In genomic region chr9:6104406-6104805, GRCh38 we compare ENCODE assay signal across 3 cellular contexts.
TF ChIP-seq lines count a peak whose summit lies in the region.

No MANE protein-coding gene starts in this region.

TF ChIP-seq in A549, 52 proteins besides CTCF, POLR2A, EP300 and RAD21:
- TF ChIP-seq USF2 (IDR thresholded peaks at IDR 0.05), result peak; percentile 25; the same call in 1 of the 2 replicates

TF ChIP-seq in GM12878, 131 proteins besides CTCF, POLR2A, EP300 and RAD21:
- peak; percentile 42; the same call in 1 of the 2 replicates for TF ChIP-seq RAD51 (IDR thresholded peaks at IDR 0.05)

TF ChIP-seq in HepG2, 621 proteins besides CTCF, POLR2A, EP300 and RAD21:
- TF ChIP-seq RAD51 (IDR thresholded peaks at IDR 0.05; ENCODE audit: borderline replicate concordance), result peak; percentile 44; the same call in 1 of the 2 replicates
